2 cellular contexts compared by ENCODE assay signal in the genomic region with DNA sequence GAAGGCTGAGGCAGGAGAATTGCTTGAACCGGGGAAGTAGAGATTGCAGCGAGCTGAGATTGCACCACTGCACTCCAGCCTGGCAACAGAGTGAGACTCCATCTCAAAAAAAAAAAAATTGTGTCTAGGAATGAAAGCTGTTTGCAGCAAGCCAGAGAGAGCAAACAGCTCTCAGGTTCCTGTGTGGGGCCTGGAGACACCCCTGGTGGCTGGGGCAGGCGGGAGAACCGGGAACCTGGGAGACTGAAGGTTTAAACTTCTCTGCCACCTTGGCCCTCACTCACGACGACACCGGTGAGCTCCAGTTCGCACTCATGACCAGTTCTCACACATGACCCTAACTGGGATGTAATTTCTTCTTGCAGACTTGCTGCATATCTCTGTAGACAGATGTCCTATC.
TF ChIP-seq lines count a peak whose summit lies in the region.

No MANE protein-coding gene starts in this region.

TF ChIP-seq in A549, 52 proteins besides CTCF, POLR2A, EP300 and RAD21:
- TF ChIP-seq NPAS2 (CRISPR knock-in tag; IDR thresholded peaks at IDR 0.05; ENCODE audit: borderline replicate concordance) (no peak), BHLHE40 (IDR thresholded peaks at IDR 0.05; ENCODE audit: low read depth, low read length) (no peak), TFCP2L1 (CRISPR knock-in tag; IDR thresholded peaks at IDR 0.05) (no peak), GATA3 (IDR thresholded peaks at IDR 0.05; ENCODE audit: borderline replicate concordance) (no peak), HOXB13 (CRISPR knock-in tag; IDR thresholded peaks at IDR 0.05; ENCODE audit: low read depth) (no peak), TP53 (CRISPR knock-in tag; IDR thresholded peaks at IDR 0.05) (no peak), FOXS1 (CRISPR knock-in tag; IDR thresholded peaks at IDR 0.05) (no peak), HOXA7 (CRISPR knock-in tag; IDR thresholded peaks at IDR 0.05) (no peak), NFE2L2 (conservative IDR thresholded peaks at IDR 0.05; ENCODE audit: low read length) (no peak), RNF2 (IDR thresholded peaks at IDR 0.05; ENCODE audit: borderline replicate concordance, low read depth) (no peak), CBX2 (IDR thresholded peaks at IDR 0.05; ENCODE audit: borderline replicate concordance, low read depth) (no peak), SMC3 (IDR thresholded peaks at IDR 0.05) (no peak), RFX5 (IDR thresholded peaks at IDR 0.05) (no peak), HOXB5 (CRISPR knock-in tag; IDR thresholded peaks at IDR 0.05) (no peak)
- TF ChIP-seq, protein P1, sequence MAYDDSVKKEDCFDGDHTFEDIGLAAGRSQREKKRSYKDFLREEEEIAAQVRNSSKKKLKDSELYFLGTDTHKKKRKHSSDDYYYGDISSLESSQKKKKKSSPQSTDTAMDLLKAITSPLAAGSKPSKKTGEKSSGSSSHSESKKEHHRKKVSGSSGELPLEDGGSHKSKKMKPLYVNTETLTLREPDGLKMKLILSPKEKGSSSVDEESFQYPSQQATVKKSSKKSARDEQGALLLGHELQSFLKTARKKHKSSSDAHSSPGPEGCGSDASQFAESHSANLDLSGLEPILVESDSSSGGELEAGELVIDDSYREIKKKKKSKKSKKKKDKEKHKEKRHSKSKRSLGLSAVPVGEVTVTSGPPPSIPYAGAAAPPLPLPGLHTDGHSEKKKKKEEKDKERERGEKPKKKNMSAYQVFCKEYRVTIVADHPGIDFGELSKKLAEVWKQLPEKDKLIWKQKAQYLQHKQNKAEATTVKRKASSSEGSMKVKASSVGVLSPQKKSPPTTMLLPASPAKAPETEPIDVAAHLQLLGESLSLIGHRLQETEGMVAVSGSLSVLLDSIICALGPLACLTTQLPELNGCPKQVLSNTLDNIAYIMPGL (CRISPR knock-in tag; IDR thresholded peaks at IDR 0.05; ENCODE audit: borderline replicate concordance): no peak

TF ChIP-seq in SK-N-SH, 30 proteins besides CTCF, POLR2A, EP300 and RAD21:
- TF ChIP-seq SIN3A (IDR thresholded peaks at IDR 0.05; ENCODE audit: borderline replicate concordance, low read depth, low read length) (no peak), TEAD4 (IDR thresholded peaks at IDR 0.05; ENCODE audit: borderline replicate concordance, insufficient read depth) (no peak), TCF12 (IDR thresholded peaks at IDR 0.05) (no peak), PBX3 (IDR thresholded peaks at IDR 0.05) (no peak), EZH2phosphoT487 (IDR thresholded peaks at IDR 0.05; ENCODE audit: borderline replicate concordance, low read depth) (no peak), NRF1 (IDR thresholded peaks at IDR 0.05; ENCODE audit: low read depth, low read length) (no peak), USF2 (IDR thresholded peaks at IDR 0.05; ENCODE audit: borderline replicate concordance, low read depth, low read length) (no peak), JUND (IDR thresholded peaks at IDR 0.05) (no peak), GATA2 (CRISPR knock-in tag; IDR thresholded peaks at IDR 0.05) (no peak), FOXM1 (IDR thresholded peaks at IDR 0.05; ENCODE audit: low read depth) (no peak), ELF1 (IDR thresholded peaks at IDR 0.05) (no peak), POLR2AphosphoS5 (IDR thresholded peaks at IDR 0.05; ENCODE audit: low read depth, low read length) (no peak)
TF ChIP-seq in SK-N-SH: peak in this region for 0.
